In the genomic region with DNA sequence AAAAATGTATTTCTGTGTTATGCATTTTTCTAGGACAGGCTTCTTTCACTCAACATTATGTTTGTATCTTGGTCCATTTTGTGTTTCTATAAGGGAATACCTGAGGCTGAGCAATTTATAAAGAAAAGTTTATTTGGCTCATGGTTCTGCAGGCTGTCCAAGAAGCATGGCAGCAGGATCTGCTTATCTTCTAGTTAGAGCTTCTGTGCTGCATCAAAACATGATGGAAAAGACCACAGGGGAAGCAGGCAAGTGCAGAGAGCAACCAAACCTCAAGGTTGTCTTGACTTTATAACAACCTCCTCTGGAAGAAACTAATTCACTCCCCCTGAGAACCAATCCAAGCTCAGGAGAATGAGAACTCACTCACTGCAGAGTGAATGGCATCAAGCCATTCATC, we compare ENCODE assay signal across 30 cellular contexts.
"Had no signal": no experiment of that assay in that cellular context is flagged by ENCODE, and none has a peak within 500 bp of the region (broad histone marks: within the 10 kb centered on the region; RNA-seq: fewer than 3 reads in every experiment).

No MANE protein-coding gene starts in this region.

- H3K9me3 ChIP-seq: adrenal gland, ascending aorta, body of pancreas had no signal

- H3K36me3 ChIP-seq: adrenal gland, ascending aorta, brain microvascular endothelial cell, breast epithelium, cardiac muscle cell had no signal

- H3K27ac ChIP-seq: adrenal gland, ascending aorta, body of pancreas, brain microvascular endothelial cell, breast epithelium, cardiac muscle cell had no signal

- H3K27me3 ChIP-seq: adrenal gland, ascending aorta, body of pancreas, brain microvascular endothelial cell, breast epithelium, cardiac muscle cell had no signal

- DNase-seq: activated effector memory CD4-positive, alpha-beta T cell treated with anti-CD3 and anti-CD28 coated beads, Interleukin-2, amount 50 U/mL, for 16 hours; activated effector memory CD4-positive, alpha-beta T cell treated with Interleukin-2 at 50 U/mL for 16 hours; activated gamma-delta T cell; activated gamma-delta T cell treated with Interleukin-2 at 50 U/mL for 16 hours; activated naive CD4-positive, alpha-beta T cell; activated naive CD4-positive, alpha-beta T cell treated with anti-CD3 and anti-CD28 coated beads for 36 hours; activated naive CD4-positive, alpha-beta T cell treated with anti-CD3 and anti-CD28 coated beads, Interleukin-2, amount 10 ng/mL, durations not matched to agents 7 days and 5 days; activated naive CD4-positive, alpha-beta T cell treated with anti-CD3 and anti-CD28 coated beads, Interleukin-2, amount 50 U/mL, for 16 hours; activated naive CD4-positive, alpha-beta T cell treated with Interleukin-2 at 50 U/mL for 16 hours; activated naive CD8-positive, alpha-beta T cell treated with anti-CD3 and anti-CD28 coated beads for 36 hours; activated naive CD8-positive, alpha-beta T cell treated with anti-CD3 and anti-CD28 coated beads, Interleukin-2, amount 10 ng/mL, durations not matched to agents 7 days and 5 days; activated naive CD8-positive, alpha-beta T cell treated with anti-CD3 and anti-CD28 coated beads, Interleukin-2, amount 50 U/mL, for 24 hours; activated T-cell treated with anti-CD3 and anti-CD28 coated beads, Interleukin-2, amount 50 U/mL, for 1 hour; activated T-cell treated with anti-CD3 and anti-CD28 coated beads, Interleukin-2, amount 50 U/mL, for 24 hours; activated T-cell treated with anti-CD3 and anti-CD28 coated beads, Interleukin-2, amount 50 U/mL, for 4 hours; activated T-cell treated with anti-CD3 and anti-CD28 coated beads, Interleukin-2, amount 50 U/mL, for 48 hours; activated T-cell treated with anti-CD3 and anti-CD28 coated beads, Interleukin-2, amount 50 U/mL, for 72 hours; adrenal gland; amniotic stem cell; amygdala; anterior cingulate cortex; aorta; body of pancreas; brain microvascular endothelial cell; caudate nucleus; central memory CD4-positive, alpha-beta T cell; cerebellar nuclear complex had no signal

- H3K4me3 ChIP-seq: adrenal gland, ascending aorta, body of pancreas, breast epithelium, cardiac muscle cell had no signal

- H3K4me1 ChIP-seq: adrenal gland, ascending aorta, body of pancreas, breast epithelium had no signal
